ENCODE assay signal across 18 cellular contexts in genomic region chr15:55031732-55032131, GRCh38.
"Had no signal": no experiment of that assay in that cellular context is flagged by ENCODE, and none has a peak within 500 bp of the region (broad histone marks: within the 10 kb centered on the region; RNA-seq: fewer than 3 reads in every experiment).

No MANE protein-coding gene starts in this region.

- DNase-seq: activated CD4-positive, alpha-beta T cell treated with anti-CD3 and anti-CD28 coated beads, Interleukin-2, amount 50 U/mL, for 1 hour; activated CD8-positive, alpha-beta memory T cell treated with anti-CD3 and anti-CD28 coated beads, Interleukin-2, amount 50 U/mL, for 4 hours; activated effector memory CD4-positive, alpha-beta T cell treated with anti-CD3 and anti-CD28 coated beads, Interleukin-2, amount 50 U/mL, for 16 hours; activated naive CD4-positive, alpha-beta T cell treated with anti-CD3 and anti-CD28 coated beads, Interleukin-2, amount 50 U/mL, for 16 hours; activated T-cell treated with anti-CD3 and anti-CD28 coated beads, Interleukin-2, amount 50 U/mL, for 72 hours; colonic mucosa; foreskin melanocyte; mammary epithelial cell; naive B cell; psoas muscle; spleen; stimulated activated CD4-positive, alpha-beta T cell treated with anti-CD3 and anti-CD28 coated beads, Interleukin-4, amount 100 ng/mL, for 4 hours; T1000; upper lobe of right lung had no signal

- ATAC-seq: activated CD4-positive, CD25-positive, alpha-beta regulatory T cell treated with anti-CD3 and anti-CD28 coated beads, Interleukin-2, amount 50 U/mL, for 24 hours; activated T-cell treated with anti-CD3 and anti-CD28 coated beads, Interleukin-2, amount 50 U/mL, for 72 hours; psoas muscle; stimulated activated memory B cell treated with anti-CD40 and anti-IgM and Interleukin-4, amounts not matched to agents 10 μg/mL and 1 μg/mL and 100 μg/mL, for 72 hours; upper lobe of right lung had no signal

- H3K4me3 ChIP-seq: ascending aorta, colonic mucosa, psoas muscle, spleen, thoracic aorta, upper lobe of right lung had no signal
